In genomic region chr6:168956884-168957730, GRCh38 we compare ENCODE assay signal across 8 cellular contexts.
A peak's percentile ranks its signal among the peaks of the same experiment; 100 is the strongest.
DNase-seq lines count a peak whose midpoint lies in the region; ATAC-seq and TF ChIP-seq lines count a peak whose summit lies in the region.

No MANE protein-coding gene starts in this region.

- no peak overlapping the region for H3K18ac ChIP-seq in mesenchymal stem cell (ENCODE audit: low read depth in 1 of 2, low read length in 2 of 2)

- POLR2A ChIA-PET in WTC11 (lab: Charles Lee) = no interaction called here

- no peak overlapping the region for H2BK5ac ChIP-seq in mesenchymal stem cell (ENCODE audit: low read depth, low read length, poor library complexity, severe bottlenecking)

- H3K79me1 ChIP-seq in mesenchymal stem cell (replicated peaks; ENCODE audit: low read length, poor library complexity, severe bottlenecking) = no peaks in the 10 kb centered on the region

- no peak overlapping the region for H3K27ac ChIP-seq in 22Rv1
- H3K27ac ChIP-seq in endodermal cell (ENCODE audit: low read depth, low read length) = no peak overlapping the region
- no peak overlapping the region for H3K27ac ChIP-seq in mesenchymal stem cell (ENCODE audit: low read length, poor library complexity, severe bottlenecking)

- no peak overlapping the region for H2AK5ac ChIP-seq in mesenchymal stem cell (ENCODE audit: low read length, severe bottlenecking)

- H4K8ac ChIP-seq in mesenchymal stem cell (ENCODE audit: low read length) = no peak overlapping the region

- no peak overlapping the region for H3K23ac ChIP-seq in mesenchymal stem cell (ENCODE audit: low read length in 2 of 2)

- H3K36me3 Mint-ChIP-seq in WTC11 (no peaks in the 10 kb centered on the region), endodermal cell (ENCODE audit: low read depth) (no peaks in the 10 kb centered on the region)
- H3K36me3 Mint-ChIP-seq in stimulated activated naive B cell treated with anti-CD40 and anti-IgM and Interleukin-4, amounts not matched to agents 10 μg/mL and 1 μg/mL and 100 μg/mL, for 72 hours = no peaks in the 10 kb centered on the region

- no peaks in the 10 kb centered on the region for H3K36me3 ChIP-seq in endodermal cell (ENCODE audit: control insufficient read depth, insufficient read depth, low read length)
- H3K36me3 ChIP-seq in mesenchymal stem cell (ENCODE audit: control insufficient read depth in 1 of 2, insufficient read depth in 2 of 2, low read depth in 1 of 2, low read length in 2 of 2) = no peaks in the 10 kb centered on the region

- no peaks in the 10 kb centered on the region for H3K9me3 ChIP-seq in endodermal cell (ENCODE audit: control insufficient read depth, low read length)
- H3K9me3 ChIP-seq in mesenchymal stem cell (ENCODE audit: control insufficient read depth, low read length) = no peaks in the 10 kb centered on the region

- no peak overlapping the region for H3K9ac ChIP-seq in endodermal cell (ENCODE audit: extremely low read depth, low read length, poor library complexity, severe bottlenecking)
- H3K9ac ChIP-seq in mesenchymal stem cell (ENCODE audit: low read length) = peak overlapping the region; percentile 71

- no peak overlapping the region for H2AFZ ChIP-seq in mesenchymal stem cell (ENCODE audit: low read depth, low read length)

- no peak overlapping the region for H2BK120ac ChIP-seq in mesenchymal stem cell (ENCODE audit: low read depth, low read length)

- H3K4me3 Mint-ChIP-seq in WTC11 = no peak overlapping the region
- H3K4me3 Mint-ChIP-seq in endodermal cell = no peak overlapping the region
- H3K4me3 Mint-ChIP-seq in stimulated activated naive B cell treated with anti-CD40 and anti-IgM and Interleukin-4, amounts not matched to agents 10 μg/mL and 1 μg/mL and 100 μg/mL, for 72 hours = no peak overlapping the region

- H3K4me1 Mint-ChIP-seq in WTC11 (peaks cover 4% of the 10 kb centered on the region; the same call in 1 of the 2 replicates), endodermal cell (no peaks in the 10 kb centered on the region)
- no peaks in the 10 kb centered on the region for H3K4me1 Mint-ChIP-seq in stimulated activated naive B cell treated with anti-CD40 and anti-IgM and Interleukin-4, amounts not matched to agents 10 μg/mL and 1 μg/mL and 100 μg/mL, for 72 hours

- H3K27ac Mint-ChIP-seq in WTC11 (no peak overlapping the region), endodermal cell (no peak overlapping the region)
- H3K27ac Mint-ChIP-seq in stimulated activated naive B cell treated with anti-CD40 and anti-IgM and Interleukin-4, amounts not matched to agents 10 μg/mL and 1 μg/mL and 100 μg/mL, for 72 hours = no peak overlapping the region

- H4K91ac ChIP-seq in mesenchymal stem cell (ENCODE audit: low read length) = no peak overlapping the region

- CTCF ChIA-PET in WTC11 (lab: Charles Lee) = interaction anchor here (0.8 to 1.5 kb wide), 10 partner anchors 51 to 564 kb away, joined by 3 to 7 read pairs (median 3); no protein-coding TSS in a partner anchor

- TF ChIP-seq CTCF in 22Rv1 (IDR thresholded peaks at IDR 0.05) (peak; percentile 71), GM12872 (IDR thresholded peaks at IDR 0.05; ENCODE audit: insufficient read depth, low read depth, low read length) (peak; percentile 58; the same call in 2 of the 3 replicates), WTC11 (IDR thresholded peaks at IDR 0.05) (peak; percentile 38; the same call in 1 of the 2 replicates), endodermal cell (conservative IDR thresholded peaks at IDR 0.05) (peak; percentile 93)

- 67 to 80% methylated on average over 2 to 6 of the region's 6 CpGs for WGBS in endodermal cell (ENCODE audit: insufficient coverage in 1 of 2, insufficient read length in 1 of 2), 2 experiments
- WGBS in mesenchymal stem cell = 46% methylated on average over 4 of the region's 6 CpGs

- no peaks in the 10 kb centered on the region for H3K27me3 ChIP-seq in endodermal cell (ENCODE audit: control insufficient read depth, insufficient read depth, low read length, poor library complexity, severe bottlenecking)
- no peaks in the 10 kb centered on the region for H3K27me3 ChIP-seq in mesenchymal stem cell (ENCODE audit: control insufficient read depth in 1 of 2, insufficient read depth in 1 of 2, low read length in 2 of 2)

- H3K4me1 ChIP-seq in endodermal cell (ENCODE audit: control insufficient read depth, insufficient read depth, low read length) = no peaks in the 10 kb centered on the region
- H3K4me1 ChIP-seq in mesenchymal stem cell (ENCODE audit: control insufficient read depth, insufficient read depth, low read depth, low read length) = no peaks in the 10 kb centered on the region

- ATAC-seq in HG02970 (IDR thresholded peaks at IDR 0.05; ENCODE audit: low FRiP score, unreplicated experiment) = peak; percentile 64
- peak; percentile 89 for ATAC-seq in WTC11
- ATAC-seq in stimulated activated naive B cell treated with anti-CD40 and anti-IgM and Interleukin-4, amounts not matched to agents 10 μg/mL and 1 μg/mL and 100 μg/mL, for 72 hours (replicated peaks) = peak; percentile 88 to 89

- H3K27me3 Mint-ChIP-seq in WTC11 (ENCODE audit: low read depth) (no peaks in the 10 kb centered on the region), endodermal cell (ENCODE audit: insufficient read depth) (no peaks in the 10 kb centered on the region)
- H3K27me3 Mint-ChIP-seq in stimulated activated naive B cell treated with anti-CD40 and anti-IgM and Interleukin-4, amounts not matched to agents 10 μg/mL and 1 μg/mL and 100 μg/mL, for 72 hours = peaks cover 7 to 19% of the 10 kb centered on the region in 2 donors

- H3K9me3 Mint-ChIP-seq in WTC11 (peaks cover 5% of the 10 kb centered on the region; the same call in 1 of the 2 replicates), endodermal cell (no peaks in the 10 kb centered on the region)
- no peaks in the 10 kb centered on the region for H3K9me3 Mint-ChIP-seq in stimulated activated naive B cell treated with anti-CD40 and anti-IgM and Interleukin-4, amounts not matched to agents 10 μg/mL and 1 μg/mL and 100 μg/mL, for 72 hours

- no peak overlapping the region for H3K4me2 ChIP-seq in mesenchymal stem cell (ENCODE audit: low read length, poor library complexity, severe bottlenecking)

- no peak overlapping the region for H3K4ac ChIP-seq in mesenchymal stem cell (ENCODE audit: low read depth in 1 of 2, low read length in 2 of 2)

- H3K4me3 ChIP-seq in endodermal cell (ENCODE audit: low read length) = no peak overlapping the region
- no peak overlapping the region for H3K4me3 ChIP-seq in mesenchymal stem cell (ENCODE audit: insufficient read depth in 1 of 2, low read depth in 1 of 2, low read length in 2 of 2)

- H2BK12ac ChIP-seq in mesenchymal stem cell (ENCODE audit: low read length in 2 of 2) = no peak overlapping the region

- no peak overlapping the region for H3K14ac ChIP-seq in mesenchymal stem cell (ENCODE audit: low read length in 2 of 2)

- DNase-seq in NCI-H2171 treated with DMSO at 0.1 percent for 48 hours (lab: John Stamatoyannopoulos, UW) (peak; percentile 26), WTC11 (ENCODE audit: low spot score) (peak; percentile 72), endodermal cell (peak; percentile 87), mesenchymal stem cell (peak; percentile 44)
- DNase-seq in stimulated activated naive B cell treated with anti-CD40 and anti-IgM and Interleukin-4, amounts not matched to agents 10 μg/mL and 1 μg/mL and 100 μg/mL, for 72 hours = peak; percentile 21

- H2BK15ac ChIP-seq in mesenchymal stem cell (ENCODE audit: low read depth, poor library complexity, severe bottlenecking) = no peak overlapping the region

TF ChIP-seq in WTC11, 78 proteins besides CTCF, POLR2A, EP300 and RAD21:
- peak; percentile 78 for TF ChIP-seq GABPB1 (CRISPR knock-in tag; IDR thresholded peaks at IDR 0.05)
- no peak for TF ChIP-seq ZNF317 (CRISPR knock-in tag; IDR thresholded peaks at IDR 0.05; ENCODE audit: borderline replicate concordance, low read depth)

Comparison
In these comparisons a context has a peak if more than half of its experiments do, and no peak if none do; other contexts are left out.
1. CTCF ChIP-seq: peak in every context shown above with its lines; median percentile 93 in endodermal cell; 71 in 22Rv1; 58 in GM12872; 38 in WTC11.
2. DNase-seq: peak in every context shown above with its lines; median percentile 87 in endodermal cell; 72 in WTC11; 44 in mesenchymal stem cell; 26 in NCI-H2171 treated with DMSO at 0.1 percent for 48 hours; 21 in stimulated activated naive B cell treated with anti-CD40 and anti-IgM and Interleukin-4, amounts not matched to agents 10 μg/mL and 1 μg/mL and 100 μg/mL, for 72 hours.